11 cellular contexts compared by ENCODE assay signal in genomic region chr19:7924651-7925170, GRCh38. TPM values are rescaled to one million over a fixed set of nuclear protein-coding genes. Genes with fewer than 3 reads are reported as not detected.
DNase-seq lines count a peak whose midpoint lies in the region; ATAC-seq and TF ChIP-seq lines count a peak whose summit lies in the region.
"Had no signal": no experiment of that assay in that cellular context is flagged by ENCODE, and none has a peak within 500 bp of the region (broad histone marks: within the 10 kb centered on the region; RNA-seq: fewer than 3 reads in every experiment).

No MANE protein-coding gene starts in this region.

- CTCF ChIA-PET in A673 (lab: Charles Lee): no interaction called here

- no peaks in the 10 kb centered on the region for H3K9me3 ChIP-seq in A673 (ENCODE audit: low read depth, low read length, poor library complexity, severe bottlenecking)
- H3K9me3 ChIP-seq in Loucy (ENCODE audit: insufficient read depth, low read depth, low read length): no peaks in the 10 kb centered on the region
- no peaks in the 10 kb centered on the region for H3K9me3 ChIP-seq in endodermal cell (ENCODE audit: control insufficient read depth, low read length)
- no peaks in the 10 kb centered on the region for H3K9me3 ChIP-seq in neutrophil

- H3K9me2 ChIP-seq in Loucy (replicated peaks; ENCODE audit: low read depth, low read length): no peaks in the 10 kb centered on the region

- peaks cover 8% of the 10 kb centered on the region for H4K20me1 ChIP-seq in Loucy (ENCODE audit: insufficient read depth, low read length, poor library complexity, severe bottlenecking)

- H3K27ac ChIP-seq in A673 (ENCODE audit: low read depth, low read length, poor library complexity, severe bottlenecking) (peak overlapping the region; percentile 40), endodermal cell (ENCODE audit: low read depth, low read length) (peak overlapping the region; percentile 44), neutrophil (no peak overlapping the region)

- 74 to 75% methylated on average over 17 to 29 of the region's 34 CpGs for WGBS in endodermal cell (ENCODE audit: insufficient coverage in 1 of 2, insufficient read length in 1 of 2), 2 experiments

- peak overlapping the region; percentile 70 for H3K4me3 Mint-ChIP-seq in endodermal cell

- ATAC-seq in GM18517 (IDR thresholded peaks at IDR 0.05; ENCODE audit: unreplicated experiment): no peak

- no peaks in the 10 kb centered on the region for H3F3A ChIP-seq in Loucy (ENCODE audit: low read depth)

- TF ChIP-seq CTCF in A673 (conservative IDR thresholded peaks at IDR 0.05; ENCODE audit: low read depth, low read length): no peak
- no peak for TF ChIP-seq CTCF in Loucy (conservative IDR thresholded peaks at IDR 0.05; ENCODE audit: low read length)
- no peak for TF ChIP-seq CTCF in endodermal cell (conservative IDR thresholded peaks at IDR 0.05)
- no peak for TF ChIP-seq CTCF in neutrophil (IDR thresholded peaks at IDR 0.05)

- no TSS peak for BruUV-seq in A673 (replicated peaks; lab: Mats Ljungman, UMichigan)

- H2AFZ ChIP-seq in Loucy (ENCODE audit: low read length): no peak overlapping the region

- H3K4me3 ChIP-seq in A673 (ENCODE audit: low read depth, low read length, poor library complexity, severe bottlenecking) (peak overlapping the region; percentile 57), Loucy (ENCODE audit: low read length, poor library complexity, severe bottlenecking) (peak overlapping the region; percentile 69), endodermal cell (ENCODE audit: low read length) (peak overlapping the region; percentile 68), neutrophil (ENCODE audit: low read depth in 1 of 2, low read length in 1 of 2) (peak overlapping the region; percentile 40 to 60)
- H3K4me3 ChIP-seq: lung had no signal

- H3K4me2 ChIP-seq in Loucy (ENCODE audit: low read depth, low read length, poor library complexity, severe bottlenecking): peak overlapping the region; percentile 72

- H3K27me3 ChIP-seq in A673 (replicated peaks; ENCODE audit: insufficient read depth, low read depth, low read length, poor library complexity) (no peaks in the 10 kb centered on the region), Loucy (ENCODE audit: insufficient read depth, low read length, poor library complexity, severe bottlenecking) (no peaks in the 10 kb centered on the region), endodermal cell (ENCODE audit: control insufficient read depth, insufficient read depth, low read length, poor library complexity, severe bottlenecking) (no peaks in the 10 kb centered on the region), neutrophil (peaks cover 36% of the 10 kb centered on the region)

- H3K36me3 ChIP-seq in A673 (ENCODE audit: insufficient read depth, low read length, poor library complexity, severe bottlenecking) (peaks cover 15% of the 10 kb centered on the region), Loucy (ENCODE audit: insufficient read depth, low read length) (no peaks in the 10 kb centered on the region), endodermal cell (ENCODE audit: control insufficient read depth, insufficient read depth, low read length) (peaks cover 21% of the 10 kb centered on the region), neutrophil (no peaks in the 10 kb centered on the region)

- no peaks in the 10 kb centered on the region for H3K9me3 Mint-ChIP-seq in endodermal cell
- H3K9me3 Mint-ChIP-seq: activated naive CD4-positive, alpha-beta T cell treated with anti-CD3 and anti-CD28 coated beads for 36 hours had no signal

- intact Hi-C loops in A673 (cut with micrococcal nuclease; ENCODE audit: unreplicated experiment): loop anchor here (5.0 kb wide), 1 partner anchor 52 kb away; the partner anchor contains the start of gene PRR36

- POLR2A ChIA-PET in A673 (lab: Charles Lee; ENCODE audit: low non-redundant PET): no interaction called here

- H3K79me2 ChIP-seq in Loucy (ENCODE audit: insufficient read depth, low read length): no peaks in the 10 kb centered on the region

- H3K27ac Mint-ChIP-seq in endodermal cell: no peak overlapping the region
- H3K27ac Mint-ChIP-seq: activated naive CD4-positive, alpha-beta T cell treated with anti-CD3 and anti-CD28 coated beads for 36 hours had no signal

- H3K27me3 Mint-ChIP-seq in endodermal cell (ENCODE audit: insufficient read depth): peaks cover under 1% of the 10 kb centered on the region

- DNase-seq in A673 (ENCODE audit: low spot score): no peak
- DNase-seq in endodermal cell: no peak
- DNase-seq in hepatic stellate cell (ENCODE audit: low spot score): no peak
- no peak for DNase-seq in NCI-H526 treated with DMSO at 0.1 percent for 48 hours (lab: John Stamatoyannopoulos, UW)
- no peak for DNase-seq in activated naive CD4-positive, alpha-beta T cell treated with Interleukin-2 at 50 U/mL for 16 hours

- peaks cover 7% of the 10 kb centered on the region for H3K4me1 Mint-ChIP-seq in endodermal cell

- H3K36me3 Mint-ChIP-seq in endodermal cell (ENCODE audit: low read depth): peaks cover 11% of the 10 kb centered on the region

- H3K9ac ChIP-seq in Loucy (ENCODE audit: low read depth, low read length, poor library complexity, severe bottlenecking) (no peak overlapping the region), endodermal cell (ENCODE audit: extremely low read depth, low read length, poor library complexity, severe bottlenecking) (no peak overlapping the region)

- H3K4me1 ChIP-seq in A673 (ENCODE audit: insufficient read depth, low read length, poor library complexity, severe bottlenecking) (peaks cover 53% of the 10 kb centered on the region), Loucy (ENCODE audit: insufficient read depth, low read length, poor library complexity, severe bottlenecking) (peaks cover 13% of the 10 kb centered on the region), endodermal cell (ENCODE audit: control insufficient read depth, insufficient read depth, low read length) (peaks cover 5% of the 10 kb centered on the region), neutrophil (ENCODE audit: control insufficient read depth in 1 of 2, insufficient read depth in 1 of 2, low read depth in 1 of 2, low read length in 1 of 2) (peaks cover 21 to 38% of the 10 kb centered on the region in 2 experiments)

RNA-seq across cellular contexts. Expression of gene CTXN1, which starts 1.2 kb away (rescaled TPM):
- 71.7 and 85.5 TPM in 2 replicates for total RNA-seq in A673 (2021)
- 10 to 100 TPM; 60.1 to 87.2 TPM for total RNA-seq in endodermal cell
- 104 TPM for polyA plus RNA-seq in endodermal cell (2013, experiment 1 of 2)
- polyA plus RNA-seq in endodermal cell (2013, experiment 2 of 2): 105 TPM
- total RNA-seq: CD4-positive, CD25-positive, alpha-beta regulatory T cell had no signal
- polyA plus RNA-seq: CD4-positive, CD25-positive, alpha-beta regulatory T cell had no signal

RNA-seq across cellular contexts. Expression of gene SNAPC2, which starts 4.6 kb away (rescaled TPM):
- total RNA-seq in A673 (2021) (30.2 and 34.4 TPM in 2 replicates), endodermal cell (10 to 100 TPM; 11.9 to 14.2 TPM)
- polyA plus RNA-seq in endodermal cell (2013, experiment 1 of 2): 30.4 TPM
- polyA plus RNA-seq in endodermal cell (2013, experiment 2 of 2): 26.9 TPM

RNA-seq across cellular contexts. Expression of gene TGFBR3L, which starts 10.1 kb away (rescaled TPM):
- 1.4 and 1.6 TPM in 2 replicates for total RNA-seq in A673 (2021)
- 1 to 10 TPM in 1 of 2 donors, under 1 TPM in 1; 0.84 to 2.2 TPM for total RNA-seq in endodermal cell
- 1.3 TPM for polyA plus RNA-seq in endodermal cell (2013, experiment 1 of 2)
- 0.58 TPM for polyA plus RNA-seq in endodermal cell (2013, experiment 2 of 2)
- polyA plus RNA-seq: CD4-positive, CD25-positive, alpha-beta regulatory T cell had no signal

RNA-seq across cellular contexts. Expression of gene TIMM44, which starts 18.8 kb away (rescaled TPM):
- total RNA-seq in A673 (2021) (153 and 169 TPM in 2 replicates), endodermal cell (10 to 100 TPM; 78.1 to 80.0 TPM)
- polyA plus RNA-seq in endodermal cell (2013, experiment 1 of 2): 50.1 TPM
- polyA plus RNA-seq in endodermal cell (2013, experiment 2 of 2): 44.7 TPM

RNA-seq across cellular contexts. Expression of gene MAP2K7, which starts 21.0 kb away (rescaled TPM):
- total RNA-seq in A673 (2021) (46.1 and 46.7 TPM in 2 replicates), endodermal cell (10 to 100 TPM; 33.4 to 40.0 TPM)
- 34.8 TPM for polyA plus RNA-seq in endodermal cell (2013, experiment 1 of 2)
- polyA plus RNA-seq in endodermal cell (2013, experiment 2 of 2): 32.3 TPM
